ENCODE assay signal across 11 cellular contexts in the genomic region with DNA sequence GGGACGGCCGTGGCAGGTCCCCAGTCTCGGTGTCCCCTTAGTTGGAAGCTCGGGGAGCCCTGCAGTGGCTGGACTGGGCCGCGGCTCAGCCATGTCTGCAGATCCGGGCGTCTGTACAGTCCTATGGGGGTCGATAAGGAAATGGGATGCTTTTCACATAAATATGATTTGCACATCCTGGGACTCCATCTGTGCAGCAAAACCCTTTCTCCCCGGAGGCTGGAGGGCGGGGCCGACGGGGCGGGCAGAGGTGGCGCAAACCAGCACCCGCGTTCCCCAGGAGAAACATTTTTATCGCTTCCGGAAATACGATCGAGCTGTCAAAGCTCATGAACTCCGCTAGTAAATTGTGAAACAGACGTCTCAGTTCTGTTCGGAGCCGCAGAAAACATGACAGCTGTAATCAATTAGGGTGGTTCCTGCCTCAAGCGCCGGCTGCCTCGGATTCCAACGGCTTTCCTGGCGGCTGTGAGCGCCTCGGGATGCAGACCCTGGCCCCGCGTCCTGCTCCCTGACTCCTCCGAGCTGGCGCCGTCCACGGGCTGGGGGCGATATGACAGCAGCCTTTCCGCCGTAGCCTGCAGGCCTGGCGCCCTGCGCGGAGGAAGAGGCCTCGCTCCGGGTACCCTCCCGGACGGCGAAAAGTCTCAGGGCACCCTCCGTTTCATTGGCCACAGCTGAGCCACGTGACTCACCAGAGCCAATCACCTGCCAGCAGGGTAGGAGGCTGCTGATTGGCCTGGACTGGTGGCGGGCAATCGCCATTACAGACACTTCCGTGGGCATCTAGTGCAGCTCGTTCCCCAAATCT. TPM values are rescaled to one million over a fixed set of nuclear protein-coding genes. Genes with fewer than 3 reads are reported as not detected.
DNase-seq lines count a peak whose midpoint lies in the region; ATAC-seq and TF ChIP-seq lines count a peak whose summit lies in the region.
"Had no signal": no experiment of that assay in that cellular context is flagged by ENCODE, and none has a peak within 500 bp of the region (broad histone marks: within the 10 kb centered on the region; RNA-seq: fewer than 3 reads in every experiment).

No MANE protein-coding gene starts in this region.

- DNase-seq in GM23338 (ENCODE audit: low spot score), result peak; percentile 26
- DNase-seq in NCI-H69 (lab: John Stamatoyannopoulos, UW), result peak; percentile 55
- DNase-seq in fibroblast of peridontal ligament (ENCODE audit: extremely low read depth), result peak; percentile 76
- peak; percentile 8 for DNase-seq in skeletal muscle cell (ENCODE audit: low read depth)
- DNase-seq in RWPE1 (ENCODE audit: low spot score), result no peak
- DNase-seq in MM.1S, result no peak
- DNase-seq: GF-D8, NCI-H1048, nucleus accumbens, SHP77 treated with DMSO at 0.1 percent for 48 hours had no signal

- no peak; the same call in 2 of the 3 replicates for ATAC-seq in GM23338
- ATAC-seq in GM19328 (IDR thresholded peaks at IDR 0.05; ENCODE audit: unreplicated experiment), result no peak

- peaks cover 3% of the 10 kb centered on the region for H3K27me3 Mint-ChIP-seq in GM23338 (ENCODE audit: insufficient read depth, low read depth, poor library complexity)

- no peaks in the 10 kb centered on the region; the same call in 2 of the 3 replicates for H3K4me1 Mint-ChIP-seq in GM23338

- H3F3A ChIP-seq in GM23338 (replicated peaks; ENCODE audit: low read depth) (no peaks in the 10 kb centered on the region), MM.1S (ENCODE audit: insufficient read depth, low read length) (no peaks in the 10 kb centered on the region)

- peak overlapping the region; percentile 63; the same call in 1 of the 2 replicates for H2AFZ ChIP-seq in GM23338
- no peak overlapping the region for H2AFZ ChIP-seq in MM.1S (ENCODE audit: low read length)

- POLR2A ChIA-PET in RWPE1 (lab: Yijun Ruan, JAX; ENCODE audit: low non-redundant PET), result no interaction called here

- H3K4me1 ChIP-seq in GM23338 (ENCODE audit: insufficient read depth) (no peaks in the 10 kb centered on the region), MM.1S (ENCODE audit: low read length) (no peaks in the 10 kb centered on the region)

- H3K79me2 ChIP-seq in GM23338 (replicated peaks; ENCODE audit: insufficient read depth) (no peaks in the 10 kb centered on the region), MM.1S (ENCODE audit: low read length) (no peaks in the 10 kb centered on the region)

- H3K4me3 Mint-ChIP-seq in GM23338, result no peak overlapping the region

- no peaks in the 10 kb centered on the region for H3K27me3 ChIP-seq in GM23338 (ENCODE audit: insufficient read depth)
- peaks cover 8% of the 10 kb centered on the region for H3K27me3 ChIP-seq in MM.1S (replicated peaks; ENCODE audit: insufficient read depth, low read length)

- H3K27ac ChIP-seq in GM23338 (ENCODE audit: low read depth) (no peak overlapping the region), RWPE1 (no peak overlapping the region), MM.1S (ENCODE audit: low read length) (no peak overlapping the region)

- no peak for TF ChIP-seq CTCF in GM23338 (conservative IDR thresholded peaks at IDR 0.05; ENCODE audit: low read depth in 2 of 2)
- TF ChIP-seq CTCF in RWPE1 (conservative IDR thresholded peaks at IDR 0.05; ENCODE audit: low read depth), result no peak
- no peak for TF ChIP-seq CTCF in MM.1S (IDR thresholded peaks at IDR 0.05; ENCODE audit: low read length)

- H3K9ac ChIP-seq in MM.1S (ENCODE audit: low read length), result no peak overlapping the region

- no peaks in the 10 kb centered on the region for H3K9me3 Mint-ChIP-seq in GM23338

- CTCF ChIA-PET in RWPE1 (lab: Yijun Ruan, JAX), result no interaction called here

- H3K36me3 ChIP-seq in GM23338 (ENCODE audit: insufficient read depth), result no peaks in the 10 kb centered on the region
- no peaks in the 10 kb centered on the region for H3K36me3 ChIP-seq in MM.1S (replicated peaks; ENCODE audit: insufficient read depth, low read length)

- H4K20me1 ChIP-seq in GM23338 (replicated peaks; ENCODE audit: insufficient read depth) (no peaks in the 10 kb centered on the region), MM.1S (ENCODE audit: insufficient read depth, low read length) (no peaks in the 10 kb centered on the region)

- H3K4me2 ChIP-seq in GM23338, result no peak overlapping the region
- H3K4me2 ChIP-seq in MM.1S (ENCODE audit: low read depth, low read length), result no peak overlapping the region

- no peak overlapping the region for H3K27ac Mint-ChIP-seq in GM23338

- H3K9me3 ChIP-seq in MM.1S (replicated peaks; ENCODE audit: insufficient read depth, low read length), result no peaks in the 10 kb centered on the region

- H3K9me2 ChIP-seq in GM23338 (ENCODE audit: insufficient read depth), result no peaks in the 10 kb centered on the region
- no peaks in the 10 kb centered on the region for H3K9me2 ChIP-seq in MM.1S (replicated peaks; ENCODE audit: insufficient read depth, low read length)

- H3K4me3 ChIP-seq in GM23338, result no peak overlapping the region
- H3K4me3 ChIP-seq in skeletal muscle cell (ENCODE audit: low read depth, low read length), result peak overlapping the region; percentile 23
- H3K4me3 ChIP-seq in MM.1S (ENCODE audit: low read length), result no peak overlapping the region

- no peaks in the 10 kb centered on the region for H3K36me3 Mint-ChIP-seq in GM23338 (ENCODE audit: low read depth)

TF ChIP-seq in GM23338, 12 proteins besides CTCF, POLR2A, EP300 and RAD21 (continues in another document):
- TF ChIP-seq EZH2phosphoT487 (IDR thresholded peaks at IDR 0.05; ENCODE audit: unreplicated experiment) (no peak), POLR2AphosphoS5 (IDR thresholded peaks at IDR 0.05; ENCODE audit: low read depth) (no peak), STAT1 (IDR thresholded peaks at IDR 0.05; ENCODE audit: unreplicated experiment) (no peak), CREB1 (CRISPR knock-in tag; IDR thresholded peaks at IDR 0.05; ENCODE audit: low read depth) (no peak), JUNB (IDR thresholded peaks at IDR 0.05; ENCODE audit: unreplicated experiment) (no peak), ZNF331 (CRISPR knock-in tag; IDR thresholded peaks at IDR 0.05; ENCODE audit: low read depth) (no peak), NANOG (IDR thresholded peaks at IDR 0.05; ENCODE audit: borderline replicate concordance) (no peak), ZNF114 (CRISPR knock-in tag; IDR thresholded peaks at IDR 0.05) (no peak)
- TF ChIP-seq, protein P1, sequence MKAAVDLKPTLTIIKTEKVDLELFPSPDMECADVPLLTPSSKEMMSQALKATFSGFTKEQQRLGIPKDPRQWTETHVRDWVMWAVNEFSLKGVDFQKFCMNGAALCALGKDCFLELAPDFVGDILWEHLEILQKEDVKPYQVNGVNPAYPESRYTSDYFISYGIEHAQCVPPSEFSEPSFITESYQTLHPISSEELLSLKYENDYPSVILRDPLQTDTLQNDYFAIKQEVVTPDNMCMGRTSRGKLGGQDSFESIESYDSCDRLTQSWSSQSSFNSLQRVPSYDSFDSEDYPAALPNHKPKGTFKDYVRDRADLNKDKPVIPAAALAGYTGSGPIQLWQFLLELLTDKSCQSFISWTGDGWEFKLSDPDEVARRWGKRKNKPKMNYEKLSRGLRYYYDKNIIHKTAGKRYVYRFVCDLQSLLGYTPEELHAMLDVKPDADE (IDR thresholded peaks at IDR 0.05), result no peak

RNA-seq across cellular contexts. Expression of a gene that starts 23.0 kb away (rescaled TPM):
- total RNA-seq in GM23338 (2014; rRNA removed; shearing (Covaris generic)), result 0.28 TPM in 1 of 2 replicates, not detected in the other
- polyA plus RNA-seq in GM23338 (2016; fragmentation: Nextera tagmentation; extraction: Ambion mirVana), result 0.10 TPM in 2 replicates

Comparison
In these comparisons a context has a peak if more than half of its experiments do, and no peak if none do; other contexts are left out.
1. DNase-seq: peak in GM23338 (single experiment), NCI-H69 (single experiment), fibroblast of peridontal ligament (single experiment) and skeletal muscle cell (single experiment); none in RWPE1 (single experiment) and MM.1S (single experiment).